1 cellular context compared by ENCODE assay signal in the genomic region with DNA sequence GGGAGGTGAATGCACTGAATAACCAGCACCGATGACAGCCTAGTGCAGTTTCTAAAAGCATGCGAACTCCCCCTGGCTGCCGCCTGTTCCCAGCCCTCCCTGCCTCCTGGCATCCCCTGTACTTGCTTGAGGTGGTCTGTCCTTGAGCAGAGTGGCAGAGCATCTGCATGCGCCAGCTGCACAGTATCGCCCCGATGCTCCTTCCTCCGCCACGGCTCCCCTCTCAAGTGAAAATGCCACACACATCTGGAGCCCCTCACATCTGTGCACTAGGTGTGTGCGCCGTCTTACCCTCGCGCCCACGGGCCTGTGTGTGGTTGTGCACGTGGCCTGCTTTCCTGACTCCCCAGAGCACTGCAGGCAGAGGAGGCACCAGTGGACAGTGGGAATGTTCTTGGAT.
TF ChIP-seq lines count a peak whose summit lies in the region.

No MANE protein-coding gene starts in this region.

TF ChIP-seq in HepG2, 621 proteins besides CTCF, POLR2A, EP300 and RAD21 (continued from another document):
- TF ChIP-seq, protein P1, sequence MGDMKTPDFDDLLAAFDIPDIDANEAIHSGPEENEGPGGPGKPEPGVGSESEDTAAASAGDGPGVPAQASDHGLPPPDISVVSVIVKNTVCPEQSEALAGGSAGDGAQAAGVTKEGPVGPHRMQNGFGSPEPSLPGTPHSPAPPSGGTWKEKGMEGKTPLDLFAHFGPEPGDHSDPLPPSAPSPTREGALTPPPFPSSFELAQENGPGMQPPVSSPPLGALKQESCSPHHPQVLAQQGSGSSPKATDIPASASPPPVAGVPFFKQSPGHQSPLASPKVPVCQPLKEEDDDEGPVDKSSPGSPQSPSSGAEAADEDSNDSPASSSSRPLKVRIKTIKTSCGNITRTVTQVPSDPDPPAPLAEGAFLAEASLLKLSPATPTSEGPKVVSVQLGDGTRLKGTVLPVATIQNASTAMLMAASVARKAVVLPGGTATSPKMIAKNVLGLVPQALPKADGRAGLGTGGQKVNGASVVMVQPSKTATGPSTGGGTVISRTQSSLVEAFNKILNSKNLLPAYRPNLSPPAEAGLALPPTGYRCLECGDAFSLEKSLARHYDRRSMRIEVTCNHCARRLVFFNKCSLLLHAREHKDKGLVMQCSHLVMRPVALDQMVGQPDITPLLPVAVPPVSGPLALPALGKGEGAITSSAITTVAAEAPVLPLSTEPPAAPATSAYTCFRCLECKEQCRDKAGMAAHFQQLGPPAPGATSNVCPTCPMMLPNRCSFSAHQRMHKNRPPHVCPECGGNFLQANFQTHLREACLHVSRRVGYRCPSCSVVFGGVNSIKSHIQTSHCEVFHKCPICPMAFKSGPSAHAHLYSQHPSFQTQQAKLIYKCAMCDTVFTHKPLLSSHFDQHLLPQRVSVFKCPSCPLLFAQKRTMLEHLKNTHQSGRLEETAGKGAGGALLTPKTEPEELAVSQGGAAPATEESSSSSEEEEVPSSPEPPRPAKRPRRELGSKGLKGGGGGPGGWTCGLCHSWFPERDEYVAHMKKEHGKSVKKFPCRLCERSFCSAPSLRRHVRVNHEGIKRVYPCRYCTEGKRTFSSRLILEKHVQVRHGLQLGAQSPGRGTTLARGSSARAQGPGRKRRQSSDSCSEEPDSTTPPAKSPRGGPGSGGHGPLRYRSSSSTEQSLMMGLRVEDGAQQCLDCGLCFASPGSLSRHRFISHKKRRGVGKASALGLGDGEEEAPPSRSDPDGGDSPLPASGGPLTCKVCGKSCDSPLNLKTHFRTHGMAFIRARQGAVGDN (CRISPR knock-in tag; IDR thresholded peaks at IDR 0.05), result 0 out of 2 replicates have a peak, but pooled peaks have one; percentile 13
